2 cellular contexts compared by ENCODE assay signal in genomic region chr21:41672543-41672915, GRCh38.
TF ChIP-seq lines count a peak whose summit lies in the region.

No MANE protein-coding gene starts in this region.

TF ChIP-seq in IMR-90, 13 proteins besides CTCF, POLR2A, EP300 and RAD21:
- TF ChIP-seq USF2 (IDR thresholded peaks at IDR 0.05; ENCODE audit: low read depth, low read length), result no peak
- no peak for TF ChIP-seq CEBPB (IDR thresholded peaks at IDR 0.05; ENCODE audit: low read depth, low read length)
- TF ChIP-seq ELK1 (IDR thresholded peaks at IDR 0.05; ENCODE audit: borderline replicate concordance, low read depth, low read length), result no peak
- no peak for TF ChIP-seq MAFK (IDR thresholded peaks at IDR 0.05; ENCODE audit: low read depth, low read length)
- TF ChIP-seq BHLHE40 (IDR thresholded peaks at IDR 0.05; ENCODE audit: low read depth, low read length), result no peak
- TF ChIP-seq FOS (IDR thresholded peaks at IDR 0.05; ENCODE audit: low read depth, low read length), result no peak
- TF ChIP-seq MXI1 (IDR thresholded peaks at IDR 0.05; ENCODE audit: borderline replicate concordance, low read depth, low read length), result no peak

TF ChIP-seq in H1, 55 proteins besides CTCF, POLR2A, EP300 and RAD21:
- TF ChIP-seq JUND (IDR thresholded peaks at IDR 0.05; ENCODE audit: low read length) (no peak), BCL11A (IDR thresholded peaks at IDR 0.05; ENCODE audit: low read depth in 2 of 2, low read length in 2 of 2) (no peak), CEBPB (IDR thresholded peaks at IDR 0.05; ENCODE audit: low read depth, low read length) (no peak), SP4 (IDR thresholded peaks at IDR 0.05; ENCODE audit: low read length) (no peak), SIN3A (conservative IDR thresholded peaks at IDR 0.05 in 1 of 2, IDR thresholded peaks at IDR 0.05 in 1 of 2; ENCODE audit: low read depth in 1 of 2, low read length in 2 of 2) (no peak), MAFK (IDR thresholded peaks at IDR 0.05; ENCODE audit: low read depth, low read length) (no peak), POLR2AphosphoS5 (IDR thresholded peaks at IDR 0.05; ENCODE audit: low read depth, low read length) (no peak), TAF1 (IDR thresholded peaks at IDR 0.05; ENCODE audit: low read depth, low read length) (no peak), PHF8 (conservative IDR thresholded peaks at IDR 0.05; ENCODE audit: low read depth, low read length) (no peak), TCF12 (IDR thresholded peaks at IDR 0.05; ENCODE audit: low read depth, low read length) (no peak), CREB1 (IDR thresholded peaks at IDR 0.05) (no peak), SRF (IDR thresholded peaks at IDR 0.05; ENCODE audit: low read depth, low read length) (no peak), CBX8 (IDR thresholded peaks at IDR 0.05; ENCODE audit: borderline replicate concordance, low read depth, low read length) (no peak), EGR1 (IDR thresholded peaks at IDR 0.05; ENCODE audit: borderline replicate concordance, low read depth, low read length) (no peak)
